ENCODE assay signal across 8 cellular contexts in genomic region chr7:106959753-106960152, GRCh38.
DNase-seq lines count a peak whose midpoint lies in the region; ATAC-seq, FAIRE-seq and TF ChIP-seq lines count a peak whose summit lies in the region.
"Had no signal": no experiment of that assay in that cellular context is flagged by ENCODE, and none has a peak within 500 bp of the region (broad histone marks: within the 10 kb centered on the region; RNA-seq: fewer than 3 reads in every experiment).

No MANE protein-coding gene starts in this region.

- no peak overlapping the region for H3K27ac ChIP-seq in tibial artery
- no peak overlapping the region for H3K27ac ChIP-seq in pancreas

- TF ChIP-seq CTCF in tibial artery (IDR thresholded peaks at IDR 0.05) = no peak
- TF ChIP-seq CTCF in pancreas (IDR thresholded peaks at IDR 0.05) = no peak

- DNase-seq in Daoy (ENCODE audit: low read depth) = peak; percentile 32
- DNase-seq in left kidney (ENCODE audit: low read depth, low spot score) = peak; percentile 22
- no peak for DNase-seq in activated gamma-delta T cell treated with Interleukin-2 at 50 U/mL for 16 hours
- no peak for DNase-seq in tibial artery
- no peak for DNase-seq in pancreas
- DNase-seq: naive B cell had no signal

- H3K9me3 ChIP-seq in tibial artery (no peaks in the 10 kb centered on the region), pancreas (no peaks in the 10 kb centered on the region)

- no peaks in the 10 kb centered on the region for H3K4me1 ChIP-seq in tibial artery
- no peaks in the 10 kb centered on the region for H3K4me1 ChIP-seq in pancreas

- WGBS in pancreas, 2 donors = 20 to 28% methylated on average over 2 of the region's 2 CpGs

- no peak for FAIRE-seq in pancreas (lab: Jason Lieb, UNC)

- peaks cover 0 to 2% of the 10 kb centered on the region in 2 donors for H3K27me3 ChIP-seq in tibial artery
- no peaks in the 10 kb centered on the region for H3K27me3 ChIP-seq in pancreas

- H3K36me3 ChIP-seq in tibial artery = no peaks in the 10 kb centered on the region
- no peaks in the 10 kb centered on the region for H3K36me3 ChIP-seq in pancreas

- ATAC-seq in GM21723 (IDR thresholded peaks at IDR 0.05; ENCODE audit: unreplicated experiment) (peak; percentile 55), SK-N-SH treated with all-trans-retinoic acid at 6 μM for 48 hours (peak; percentile 88), pancreas (no peak)

- intact Hi-C loops in tibial artery (cut with DNase I; ENCODE audit: low total_unique reads) = no loop called here
- intact Hi-C loops in pancreas (cut with DNase I) = loop anchor here in 1 of 3 donors (10.0 kb wide), 1 partner anchor 185 kb away; no protein-coding TSS in a partner anchor

- no peak overlapping the region for H3K4me3 ChIP-seq in tibial artery
- no peak overlapping the region for H3K4me3 ChIP-seq in pancreas

TF ChIP-seq in SK-N-SH treated with all-trans-retinoic acid at 6 μM for 48 hours, 23 proteins besides CTCF, POLR2A, EP300 and RAD21:
- TF ChIP-seq ARNTL (CRISPR knock-in tag; IDR thresholded peaks at IDR 0.05; ENCODE audit: borderline replicate concordance, low read depth) (no peak), CSDC2 (CRISPR knock-in tag; IDR thresholded peaks at IDR 0.05) (no peak), ESRRG (CRISPR knock-in tag; IDR thresholded peaks at IDR 0.05) (no peak), ZFP3 (CRISPR knock-in tag; IDR thresholded peaks at IDR 0.05) (no peak), ISL1 (CRISPR knock-in tag; IDR thresholded peaks at IDR 0.05) (no peak), ZC3H10 (CRISPR knock-in tag; IDR thresholded peaks at IDR 0.05) (no peak), BACH2 (CRISPR knock-in tag; IDR thresholded peaks at IDR 0.05; ENCODE audit: borderline replicate concordance) (no peak), TOX (CRISPR knock-in tag; IDR thresholded peaks at IDR 0.05; ENCODE audit: borderline replicate concordance) (no peak), SNAI2 (CRISPR knock-in tag; IDR thresholded peaks at IDR 0.05) (no peak), ZNF565 (CRISPR knock-in tag; conservative IDR thresholded peaks at IDR 0.05; ENCODE audit: low read depth) (no peak)
- TF ChIP-seq, protein P1, sequence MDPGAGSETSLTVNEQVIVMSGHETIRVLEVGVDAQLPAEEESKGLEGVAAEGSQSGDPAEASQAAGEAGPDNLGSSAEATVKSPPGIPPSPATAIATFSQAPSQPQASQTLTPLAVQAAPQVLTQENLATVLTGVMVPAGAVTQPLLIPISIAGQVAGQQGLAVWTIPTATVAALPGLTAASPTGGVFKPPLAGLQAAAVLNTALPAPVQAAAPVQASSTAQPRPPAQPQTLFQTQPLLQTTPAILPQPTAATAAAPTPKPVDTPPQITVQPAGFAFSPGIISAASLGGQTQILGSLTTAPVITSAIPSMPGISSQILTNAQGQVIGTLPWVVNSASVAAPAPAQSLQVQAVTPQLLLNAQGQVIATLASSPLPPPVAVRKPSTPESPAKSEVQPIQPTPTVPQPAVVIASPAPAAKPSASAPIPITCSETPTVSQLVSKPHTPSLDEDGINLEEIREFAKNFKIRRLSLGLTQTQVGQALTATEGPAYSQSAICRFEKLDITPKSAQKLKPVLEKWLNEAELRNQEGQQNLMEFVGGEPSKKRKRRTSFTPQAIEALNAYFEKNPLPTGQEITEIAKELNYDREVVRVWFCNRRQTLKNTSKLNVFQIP (CRISPR knock-in tag; IDR thresholded peaks at IDR 0.05; ENCODE audit: borderline replicate concordance, low read depth) = no peak
- TF ChIP-seq, protein P2, sequence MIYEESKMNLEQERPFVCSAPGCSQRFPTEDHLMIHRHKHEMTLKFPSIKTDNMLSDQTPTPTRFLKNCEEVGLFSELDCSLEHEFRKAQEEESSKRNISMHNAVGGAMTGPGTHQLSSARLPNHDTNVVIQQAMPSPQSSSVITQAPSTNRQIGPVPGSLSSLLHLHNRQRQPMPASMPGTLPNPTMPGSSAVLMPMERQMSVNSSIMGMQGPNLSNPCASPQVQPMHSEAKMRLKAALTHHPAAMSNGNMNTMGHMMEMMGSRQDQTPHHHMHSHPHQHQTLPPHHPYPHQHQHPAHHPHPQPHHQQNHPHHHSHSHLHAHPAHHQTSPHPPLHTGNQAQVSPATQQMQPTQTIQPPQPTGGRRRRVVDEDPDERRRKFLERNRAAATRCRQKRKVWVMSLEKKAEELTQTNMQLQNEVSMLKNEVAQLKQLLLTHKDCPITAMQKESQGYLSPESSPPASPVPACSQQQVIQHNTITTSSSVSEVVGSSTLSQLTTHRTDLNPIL (CRISPR knock-in tag; IDR thresholded peaks at IDR 0.05; ENCODE audit: low read depth) = no peak
- TF ChIP-seq, protein P3, sequence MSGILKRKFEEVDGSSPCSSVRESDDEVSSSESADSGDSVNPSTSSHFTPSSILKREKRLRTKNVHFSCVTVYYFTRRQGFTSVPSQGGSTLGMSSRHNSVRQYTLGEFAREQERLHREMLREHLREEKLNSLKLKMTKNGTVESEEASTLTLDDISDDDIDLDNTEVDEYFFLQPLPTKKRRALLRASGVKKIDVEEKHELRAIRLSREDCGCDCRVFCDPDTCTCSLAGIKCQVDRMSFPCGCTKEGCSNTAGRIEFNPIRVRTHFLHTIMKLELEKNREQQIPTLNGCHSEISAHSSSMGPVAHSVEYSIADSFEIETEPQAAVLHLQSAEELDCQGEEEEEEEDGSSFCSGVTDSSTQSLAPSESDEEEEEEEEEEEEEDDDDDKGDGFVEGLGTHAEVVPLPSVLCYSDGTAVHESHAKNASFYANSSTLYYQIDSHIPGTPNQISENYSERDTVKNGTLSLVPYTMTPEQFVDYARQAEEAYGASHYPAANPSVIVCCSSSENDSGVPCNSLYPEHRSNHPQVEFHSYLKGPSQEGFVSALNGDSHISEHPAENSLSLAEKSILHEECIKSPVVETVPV (CRISPR knock-in tag; IDR thresholded peaks at IDR 0.05) = no peak

Comparison
In these comparisons a context has a peak if more than half of its experiments do, and no peak if none do; other contexts are left out.
1. DNase-seq: peak in Daoy (single experiment) and left kidney (single experiment); none in activated gamma-delta T cell treated with Interleukin-2 at 50 U/mL for 16 hours (single experiment), tibial artery (0 of 2) and pancreas (0 of 6).
2. ATAC-seq: peak in GM21723 (single experiment) and SK-N-SH treated with all-trans-retinoic acid at 6 μM for 48 hours (single experiment); none in pancreas (0 of 4).